In genomic region chrX:11954196-11954595, GRCh38 we compare ENCODE assay signal across 15 cellular contexts.
"Had no signal": no experiment of that assay in that cellular context is flagged by ENCODE, and none has a peak within 500 bp of the region (broad histone marks: within the 10 kb centered on the region; RNA-seq: fewer than 3 reads in every experiment).

No MANE protein-coding gene starts in this region.

- DNase-seq: activated CD4-positive, alpha-beta T cell treated with anti-CD3 and anti-CD28 coated beads, Interleukin-2, amount 10 ng/mL, durations not matched to agents 24 days and 14 days; activated CD4-positive, CD25-positive, alpha-beta regulatory T cell; activated CD8-positive, alpha-beta memory T cell treated with anti-CD3 and anti-CD28 coated beads, Interleukin-2, amount 50 U/mL, for 48 hours; activated naive CD8-positive, alpha-beta T cell treated with anti-CD3 and anti-CD28 coated beads for 36 hours; activated T-cell treated with anti-CD3 and anti-CD28 coated beads, Interleukin-2, amount 50 U/mL, for 72 hours; cerebellar nuclear complex; effector memory CD4-positive, alpha-beta T cell; gastrocnemius medialis; heart right ventricle; mucosa of descending colon; naive thymus-derived CD4-positive, alpha-beta T cell; pancreas; tibial artery had no signal

- H3K4me1 ChIP-seq: gastrocnemius medialis, heart right ventricle, pancreas, tibial artery had no signal

- H3K36me3 ChIP-seq: gastrocnemius medialis, heart right ventricle, pancreas, tibial artery had no signal

- H3K4me3 ChIP-seq: gastrocnemius medialis, heart right ventricle, lung, mucosa of descending colon, pancreas, tibial artery had no signal

- H3K9me3 Mint-ChIP-seq: activated CD4-positive, alpha-beta T cell treated with anti-CD3 and anti-CD28 coated beads, Interleukin-2, amount 10 ng/mL, durations not matched to agents 24 days and 14 days; activated naive CD8-positive, alpha-beta T cell treated with anti-CD3 and anti-CD28 coated beads for 36 hours; activated T-cell treated with anti-CD3 and anti-CD28 coated beads, Interleukin-2, amount 50 U/mL, for 72 hours; stimulated activated memory B cell treated with anti-CD40 and anti-IgM and Interleukin-4, amounts not matched to agents 10 μg/mL and 1 μg/mL and 100 μg/mL, for 72 hours had no signal

- H3K4me3 Mint-ChIP-seq: activated CD4-positive, alpha-beta T cell treated with anti-CD3 and anti-CD28 coated beads, Interleukin-2, amount 10 ng/mL, durations not matched to agents 24 days and 14 days; activated naive CD8-positive, alpha-beta T cell treated with anti-CD3 and anti-CD28 coated beads for 36 hours; activated T-cell treated with anti-CD3 and anti-CD28 coated beads, Interleukin-2, amount 50 U/mL, for 72 hours; naive thymus-derived CD4-positive, alpha-beta T cell; stimulated activated memory B cell treated with anti-CD40 and anti-IgM and Interleukin-4, amounts not matched to agents 10 μg/mL and 1 μg/mL and 100 μg/mL, for 72 hours had no signal

- H3K27me3 ChIP-seq: gastrocnemius medialis, heart right ventricle, tibial artery had no signal

- H3K36me3 Mint-ChIP-seq: activated naive CD8-positive, alpha-beta T cell treated with anti-CD3 and anti-CD28 coated beads for 36 hours; naive thymus-derived CD4-positive, alpha-beta T cell; stimulated activated memory B cell treated with anti-CD40 and anti-IgM and Interleukin-4, amounts not matched to agents 10 μg/mL and 1 μg/mL and 100 μg/mL, for 72 hours had no signal

- H3K27ac Mint-ChIP-seq: activated CD4-positive, alpha-beta T cell treated with anti-CD3 and anti-CD28 coated beads, Interleukin-2, amount 10 ng/mL, durations not matched to agents 24 days and 14 days; activated naive CD8-positive, alpha-beta T cell treated with anti-CD3 and anti-CD28 coated beads for 36 hours; activated T-cell treated with anti-CD3 and anti-CD28 coated beads, Interleukin-2, amount 50 U/mL, for 72 hours; naive thymus-derived CD4-positive, alpha-beta T cell; stimulated activated memory B cell treated with anti-CD40 and anti-IgM and Interleukin-4, amounts not matched to agents 10 μg/mL and 1 μg/mL and 100 μg/mL, for 72 hours had no signal

- H3K9me3 ChIP-seq: gastrocnemius medialis, heart right ventricle, mucosa of descending colon, pancreas, tibial artery had no signal

- FAIRE-seq: pancreas had no signal

- H3K27me3 Mint-ChIP-seq: activated CD4-positive, alpha-beta T cell treated with anti-CD3 and anti-CD28 coated beads, Interleukin-2, amount 10 ng/mL, durations not matched to agents 24 days and 14 days; activated naive CD8-positive, alpha-beta T cell treated with anti-CD3 and anti-CD28 coated beads for 36 hours; naive thymus-derived CD4-positive, alpha-beta T cell; stimulated activated memory B cell treated with anti-CD40 and anti-IgM and Interleukin-4, amounts not matched to agents 10 μg/mL and 1 μg/mL and 100 μg/mL, for 72 hours had no signal

- H3K4me1 Mint-ChIP-seq: activated CD4-positive, alpha-beta T cell treated with anti-CD3 and anti-CD28 coated beads, Interleukin-2, amount 10 ng/mL, durations not matched to agents 24 days and 14 days; activated naive CD8-positive, alpha-beta T cell treated with anti-CD3 and anti-CD28 coated beads for 36 hours; stimulated activated memory B cell treated with anti-CD40 and anti-IgM and Interleukin-4, amounts not matched to agents 10 μg/mL and 1 μg/mL and 100 μg/mL, for 72 hours had no signal

- H3K27ac ChIP-seq: gastrocnemius medialis, heart right ventricle, pancreas, tibial artery had no signal
